Comparison of ENCODE assay signal across 8 cellular contexts in genomic region chr1:9428601-9429368, GRCh38.
A peak's percentile ranks its signal among the peaks of the same experiment; 100 is the strongest.
DNase-seq lines count a peak whose midpoint lies in the region; ATAC-seq, FAIRE-seq and TF ChIP-seq lines count a peak whose summit lies in the region.

No MANE protein-coding gene starts in this region.

- CTCF ChIA-PET in endothelial cell of umbilical vein (lab: Charles Lee): interaction anchor here (0.7 to 1.8 kb wide), 5 partner anchors 9 to 31 kb away, joined by 3 to 4 read pairs (median 3); no protein-coding TSS in a partner anchor

- H3K4me3 ChIP-seq in OCI-LY1 (ENCODE audit: low read depth, low read length, poor library complexity, severe bottlenecking): peak overlapping the region; percentile 64
- H3K4me3 ChIP-seq in endothelial cell of umbilical vein (replicated peaks in 1 of 3; ENCODE audit: insufficient read depth in 1 of 3, low read depth in 1 of 3, low read length in 3 of 3): peak overlapping the region; percentile 10 to 61 (median 59)

- H3K27ac Mint-ChIP-seq in mesothelial cell of epicardium: peak overlapping the region; percentile 97

- 0 out of 2 replicates have a peak, but pooled peaks cover 5% of the 10 kb centered on the region for H3F3A ChIP-seq in OCI-LY1 (ENCODE audit: insufficient read depth, low read length)

- H3K9ac ChIP-seq in OCI-LY1 (ENCODE audit: low read length): peak overlapping the region; percentile 72
- peak overlapping the region; percentile 62 for H3K9ac ChIP-seq in endothelial cell of umbilical vein (replicated peaks; ENCODE audit: extremely low read depth, insufficient read depth, low read length)

- H3K79me2 ChIP-seq in OCI-LY1 (ENCODE audit: insufficient read depth, low read length): no peaks in the 10 kb centered on the region
- no peaks in the 10 kb centered on the region for H3K79me2 ChIP-seq in endothelial cell of umbilical vein (ENCODE audit: control insufficient read depth, insufficient read depth, low read length)

- H3K4me1 ChIP-seq in OCI-LY1 (ENCODE audit: insufficient read depth, low read length, severe bottlenecking) (peaks cover 64% of the 10 kb centered on the region), endothelial cell of umbilical vein (ENCODE audit: control insufficient read depth, extremely low read depth, insufficient read depth, low read length) (peaks cover 10% of the 10 kb centered on the region)

- no peaks in the 10 kb centered on the region for H3K9me1 ChIP-seq in endothelial cell of umbilical vein (replicated peaks; ENCODE audit: control insufficient read depth, extremely low read depth, insufficient read depth, low read length)

- no peaks in the 10 kb centered on the region for H3K9me3 ChIP-seq in OCI-LY1 (ENCODE audit: low read length)
- H3K9me3 ChIP-seq in endothelial cell of umbilical vein (replicated peaks; ENCODE audit: control insufficient read depth, insufficient read depth, low read length): no peaks in the 10 kb centered on the region

- TF ChIP-seq CTCF in D721Med (IDR thresholded peaks at IDR 0.05; ENCODE audit: insufficient read depth, missing control alignments): no peak
- peak; percentile 35; the same call in 1 of the 2 replicates for TF ChIP-seq CTCF in OCI-LY1 (IDR thresholded peaks at IDR 0.05; ENCODE audit: low read length)
- peak in 1 of 2 donors; percentile 13 for TF ChIP-seq CTCF in endothelial cell of umbilical vein (IDR thresholded peaks at IDR 0.05; ENCODE audit: extremely low read depth in 1 of 2, insufficient read depth in 1 of 2, low read depth in 1 of 2, low read length in 2 of 2)
- TF ChIP-seq CTCF in mesothelial cell of epicardium (IDR thresholded peaks at IDR 0.05; ENCODE audit: unreplicated experiment): no peak

- TF ChIP-seq POLR2A in endothelial cell of umbilical vein (IDR thresholded peaks at IDR 0.05; ENCODE audit: low read depth, low read length): peak; percentile 80

- FAIRE-seq in D721Med (lab: Jason Lieb, UNC) (no peak), endothelial cell of umbilical vein (lab: Jason Lieb, UNC) (peak; percentile 99)

- H3K4me2 ChIP-seq in OCI-LY1 (ENCODE audit: low read length): peak overlapping the region; percentile 92
- H3K4me2 ChIP-seq in endothelial cell of umbilical vein (ENCODE audit: insufficient read depth, low read length): peak overlapping the region; percentile 79

- intact Hi-C loops in endothelial cell of umbilical vein (cut with micrococcal nuclease): loop anchor here (1.0 to 2.0 kb wide), 4 partner anchors 13 to 58 kb away; no protein-coding TSS in a partner anchor

- H3K27ac ChIP-seq in OCI-LY1 (ENCODE audit: low read depth, low read length, poor library complexity, severe bottlenecking): peak overlapping the region; percentile 96
- H3K27ac ChIP-seq in endothelial cell of umbilical vein (ENCODE audit: insufficient read depth, low read depth, low read length): peak overlapping the region; percentile 62

- peak; percentile 68 for ATAC-seq in GM21515 (IDR thresholded peaks at IDR 0.05; ENCODE audit: unreplicated experiment)

- H3K36me3 ChIP-seq in OCI-LY1 (ENCODE audit: insufficient read depth, low read length) (no peaks in the 10 kb centered on the region), endothelial cell of umbilical vein (ENCODE audit: control insufficient read depth in 2 of 2, extremely low read depth in 1 of 2, insufficient read depth in 2 of 2, low read length in 2 of 2) (no peaks in the 10 kb centered on the region)

- H3K9me2 ChIP-seq in OCI-LY1 (ENCODE audit: low read depth, low read length): no peaks in the 10 kb centered on the region

- dilution Hi-C loops in endothelial cell of umbilical vein (cut with MboI; ENCODE audit: extremely low pct_ligation_motif_present, low sequenced_read_pairs): no loop called here

- H2AFZ ChIP-seq in OCI-LY1 (ENCODE audit: low read length): no peak overlapping the region
- H2AFZ ChIP-seq in endothelial cell of umbilical vein (ENCODE audit: low read depth, low read length): peak overlapping the region; percentile 86

- H3K9me3 Mint-ChIP-seq in mesothelial cell of epicardium: no peaks in the 10 kb centered on the region

- H4K20me1 ChIP-seq in OCI-LY1 (ENCODE audit: insufficient read depth, low read length) (no peaks in the 10 kb centered on the region), endothelial cell of umbilical vein (replicated peaks; ENCODE audit: control insufficient read depth, extremely low read depth, insufficient read depth, low read length) (no peaks in the 10 kb centered on the region)

- BruUV-seq in endothelial cell of umbilical vein (replicated peaks; lab: Mats Ljungman, UMichigan): no TSS peak

- peak overlapping the region; percentile 78 for H3K4me3 Mint-ChIP-seq in mesothelial cell of epicardium

- H3K36me3 Mint-ChIP-seq in mesothelial cell of epicardium: no peaks in the 10 kb centered on the region

- H3K27me3 ChIP-seq in OCI-LY1 (ENCODE audit: insufficient read depth, low read length) (no peaks in the 10 kb centered on the region), endothelial cell of umbilical vein (ENCODE audit: control insufficient read depth in 2 of 2, insufficient read depth in 2 of 2, low read length in 2 of 2) (no peaks in the 10 kb centered on the region)

- POLR2A ChIA-PET in endothelial cell of umbilical vein (lab: Charles Lee): interaction anchor here (0.8 kb wide), 1 partner anchor 13 kb away, joined by 3 read pairs; no protein-coding TSS in a partner anchor

- DNase-seq in D721Med (ENCODE audit: insufficient read length, low spot score) (peak; percentile 67), HuH-7 (ENCODE audit: low spot score) (peak; percentile 92), activated T-cell treated with anti-CD3 and anti-CD28 coated beads for 1 hour (ENCODE audit: low read depth) (peak; percentile 98), endothelial cell of umbilical vein (ENCODE audit: low read depth, low spot score) (peak; percentile 100), mesothelial cell of epicardium (ENCODE audit: low spot score in 2 of 2, unreplicated experiment in 2 of 2) (peak; percentile 98 to 100)
- peak; percentile 100 for DNase-seq in stimulated activated CD8-positive, alpha-beta memory T cell treated with anti-CD3 and anti-CD28 coated beads, Interleukin-15, amount 100 ng/mL, for 4 hours (ENCODE audit: low read depth in 2 of 2)

- H3K27me3 Mint-ChIP-seq in mesothelial cell of epicardium (ENCODE audit: low read depth): no peaks in the 10 kb centered on the region

- peaks cover 21% of the 10 kb centered on the region for H3K4me1 Mint-ChIP-seq in mesothelial cell of epicardium

TF ChIP-seq in endothelial cell of umbilical vein, 7 proteins besides CTCF, POLR2A, EP300 and RAD21:
- TF ChIP-seq POLR2AphosphoS5 (IDR thresholded peaks at IDR 0.05; ENCODE audit: insufficient read depth, low read depth, low read length) (peak; percentile 62), MAX (IDR thresholded peaks at IDR 0.05; ENCODE audit: insufficient read depth, insufficient read length) (peak; percentile 82), GATA2 (IDR thresholded peaks at IDR 0.05; ENCODE audit: insufficient read depth, insufficient read length, low read depth, low read length) (no peak), JUN (IDR thresholded peaks at IDR 0.05; ENCODE audit: borderline replicate concordance, insufficient read depth, insufficient read length, low read depth) (peak; percentile 82)

Comparison
In these comparisons a context has a peak if more than half of its experiments do, and no peak if none do; other contexts are left out.
1. Peak in every context shown above with its lines: DNase-seq, ATAC-seq, H3K4me3 ChIP-seq and H3K27ac ChIP-seq.